34 cellular contexts compared by ENCODE assay signal in the genomic region with DNA sequence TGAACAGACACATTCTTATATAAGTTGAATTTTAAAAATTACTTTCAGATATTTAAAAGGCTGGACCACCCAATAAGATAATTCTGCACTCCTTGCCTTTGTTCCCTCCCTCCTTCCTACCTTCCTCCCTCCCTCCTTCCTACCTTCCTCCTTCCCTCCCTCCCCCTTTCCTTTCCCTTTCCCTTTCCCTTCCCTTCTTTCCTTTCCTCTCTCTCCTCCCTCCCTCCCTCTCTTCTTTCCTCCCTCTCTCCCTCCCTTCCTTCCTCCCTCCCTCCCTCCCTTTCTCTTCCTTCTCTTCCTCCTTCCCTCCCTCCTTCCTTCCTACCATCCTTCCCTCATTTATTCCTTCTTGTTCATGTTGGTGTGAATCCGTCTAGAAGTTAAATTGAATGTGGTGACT.
"Had no signal": no experiment of that assay in that cellular context is flagged by ENCODE, and none has a peak within 500 bp of the region (broad histone marks: within the 10 kb centered on the region; RNA-seq: fewer than 3 reads in every experiment).

No MANE protein-coding gene starts in this region.

- H3K27me3 Mint-ChIP-seq: activated CD4-positive, alpha-beta T cell treated with anti-CD3 and anti-CD28 coated beads for 36 hours; activated CD8-positive, alpha-beta memory T cell treated with anti-CD3 and anti-CD28 coated beads, Interleukin-2, amount 10 ng/mL, durations not matched to agents 7 days and 5 days; activated naive CD8-positive, alpha-beta T cell treated with anti-CD3 and anti-CD28 coated beads, Interleukin-2, amount 50 U/mL, for 24 hours had no signal

- H3K27me3 ChIP-seq: adrenal gland, body of pancreas, cardiac muscle cell, colonic mucosa, esophagus squamous epithelium, gastroesophageal sphincter, heart right ventricle had no signal

- H3K36me3 Mint-ChIP-seq: activated CD4-positive, alpha-beta memory T cell treated with anti-CD3 and anti-CD28 coated beads for 36 hours; activated CD8-positive, alpha-beta memory T cell treated with anti-CD3 and anti-CD28 coated beads, Interleukin-2, amount 10 ng/mL, durations not matched to agents 7 days and 5 days; activated naive CD4-positive, alpha-beta T cell treated with anti-CD3 and anti-CD28 coated beads, Interleukin-2, amount 50 U/mL, for 24 hours; activated naive CD8-positive, alpha-beta T cell treated with anti-CD3 and anti-CD28 coated beads for 36 hours had no signal

- FAIRE-seq: endometrium, endothelial cell of umbilical vein had no signal

- ATAC-seq: activated CD4-positive, alpha-beta T cell treated with anti-CD3 and anti-CD28 coated beads for 36 hours; activated CD8-positive, alpha-beta memory T cell treated with anti-CD3 and anti-CD28 coated beads, Interleukin-2, amount 10 ng/mL, durations not matched to agents 7 days and 5 days; activated CD8-positive, alpha-beta T cell treated with anti-CD3 and anti-CD28 coated beads, Interleukin-2, amount 10 ng/mL, durations not matched to agents 7 days and 5 days; activated naive CD8-positive, alpha-beta T cell treated with anti-CD3 and anti-CD28 coated beads, Interleukin-2, amount 50 U/mL, for 24 hours; body of pancreas; gastroesophageal sphincter; heart right ventricle had no signal

- H3K4me3 ChIP-seq: adrenal gland, body of pancreas, cardiac muscle cell, colonic mucosa, esophagus squamous epithelium, gastroesophageal sphincter, heart right ventricle had no signal

- H3K4me3 Mint-ChIP-seq: activated CD4-positive, alpha-beta memory T cell treated with anti-CD3 and anti-CD28 coated beads for 36 hours; activated CD4-positive, alpha-beta T cell treated with anti-CD3 and anti-CD28 coated beads for 36 hours; activated CD4-positive, alpha-beta T cell treated with anti-CD3 and anti-CD28 coated beads, Interleukin-2, amount 10 ng/mL, durations not matched to agents 24 days and 14 days; activated CD8-positive, alpha-beta memory T cell treated with anti-CD3 and anti-CD28 coated beads, Interleukin-2, amount 10 ng/mL, durations not matched to agents 7 days and 5 days; activated CD8-positive, alpha-beta T cell treated with anti-CD3 and anti-CD28 coated beads, Interleukin-2, amount 10 ng/mL, durations not matched to agents 7 days and 5 days; activated naive CD4-positive, alpha-beta T cell treated with anti-CD3 and anti-CD28 coated beads for 36 hours; activated naive CD4-positive, alpha-beta T cell treated with anti-CD3 and anti-CD28 coated beads, Interleukin-2, amount 50 U/mL, for 24 hours; activated naive CD8-positive, alpha-beta T cell treated with anti-CD3 and anti-CD28 coated beads for 36 hours; activated naive CD8-positive, alpha-beta T cell treated with anti-CD3 and anti-CD28 coated beads, Interleukin-2, amount 50 U/mL, for 24 hours; activated T-helper 1 cell treated with anti-CD3 and anti-CD28 coated beads, Interleukin-12 subunit alpha, Interleukin-12 subunit beta, Interleukin-2, Interleukin-4 antibody, amounts not matched to agents 30 ng/mL and 10 ng/mL and 1 ng/mL, durations not matched to agents 14 hours and 24 hours and 36 hours had no signal

- H3K4me1 Mint-ChIP-seq: activated CD4-positive, alpha-beta T cell treated with anti-CD3 and anti-CD28 coated beads, Interleukin-2, amount 10 ng/mL, durations not matched to agents 24 days and 14 days; activated naive CD4-positive, alpha-beta T cell treated with anti-CD3 and anti-CD28 coated beads, Interleukin-2, amount 50 U/mL, for 24 hours; activated naive CD8-positive, alpha-beta T cell treated with anti-CD3 and anti-CD28 coated beads, Interleukin-2, amount 50 U/mL, for 24 hours had no signal

- H3K36me3 ChIP-seq: adrenal gland, cardiac muscle cell, colonic mucosa, esophagus squamous epithelium, gastroesophageal sphincter, heart right ventricle had no signal

- H3K9me3 Mint-ChIP-seq: activated CD4-positive, alpha-beta memory T cell treated with anti-CD3 and anti-CD28 coated beads for 36 hours; activated CD4-positive, alpha-beta T cell treated with anti-CD3 and anti-CD28 coated beads, Interleukin-2, amount 10 ng/mL, durations not matched to agents 24 days and 14 days; activated naive CD4-positive, alpha-beta T cell treated with anti-CD3 and anti-CD28 coated beads for 36 hours; activated naive CD4-positive, alpha-beta T cell treated with anti-CD3 and anti-CD28 coated beads, Interleukin-2, amount 50 U/mL, for 24 hours; activated naive CD8-positive, alpha-beta T cell treated with anti-CD3 and anti-CD28 coated beads, Interleukin-2, amount 50 U/mL, for 24 hours; activated T-helper 1 cell treated with anti-CD3 and anti-CD28 coated beads, Interleukin-12 subunit alpha, Interleukin-12 subunit beta, Interleukin-2, Interleukin-4 antibody, amounts not matched to agents 30 ng/mL and 10 ng/mL and 1 ng/mL, durations not matched to agents 14 hours and 24 hours and 36 hours; activated T-helper 2 cell treated with anti-CD3 and anti-CD28 coated beads, Interferon-gamma antibody, Interleukin-2, Interleukin-4, amounts not matched to agents 10 μg/mL and 5 μg/mL and 100 μg/mL, durations not matched to agents 14 hours and 24 hours and 36 hours had no signal

- H3K27ac Mint-ChIP-seq: activated CD4-positive, alpha-beta memory T cell treated with anti-CD3 and anti-CD28 coated beads for 36 hours; activated CD4-positive, alpha-beta T cell treated with anti-CD3 and anti-CD28 coated beads for 36 hours; activated CD4-positive, alpha-beta T cell treated with anti-CD3 and anti-CD28 coated beads, Interleukin-2, amount 10 ng/mL, durations not matched to agents 24 days and 14 days; activated CD8-positive, alpha-beta memory T cell treated with anti-CD3 and anti-CD28 coated beads, Interleukin-2, amount 10 ng/mL, durations not matched to agents 7 days and 5 days; activated CD8-positive, alpha-beta T cell treated with anti-CD3 and anti-CD28 coated beads, Interleukin-2, amount 10 ng/mL, durations not matched to agents 7 days and 5 days; activated naive CD4-positive, alpha-beta T cell treated with anti-CD3 and anti-CD28 coated beads for 36 hours; activated naive CD4-positive, alpha-beta T cell treated with anti-CD3 and anti-CD28 coated beads, Interleukin-2, amount 50 U/mL, for 24 hours; activated naive CD8-positive, alpha-beta T cell treated with anti-CD3 and anti-CD28 coated beads for 36 hours; activated naive CD8-positive, alpha-beta T cell treated with anti-CD3 and anti-CD28 coated beads, Interleukin-2, amount 50 U/mL, for 24 hours; activated T-helper 1 cell treated with anti-CD3 and anti-CD28 coated beads, Interleukin-12 subunit alpha, Interleukin-12 subunit beta, Interleukin-2, Interleukin-4 antibody, amounts not matched to agents 30 ng/mL and 10 ng/mL and 1 ng/mL, durations not matched to agents 14 hours and 24 hours and 36 hours; activated T-helper 2 cell treated with anti-CD3 and anti-CD28 coated beads, Interferon-gamma antibody, Interleukin-2, Interleukin-4, amounts not matched to agents 10 μg/mL and 5 μg/mL and 100 μg/mL, durations not matched to agents 14 hours and 24 hours and 36 hours had no signal

- DNase-seq: activated CD4-positive, alpha-beta memory T cell treated with anti-CD3 and anti-CD28 coated beads for 36 hours; activated CD4-positive, alpha-beta T cell treated with anti-CD3 and anti-CD28 coated beads for 36 hours; activated CD4-positive, alpha-beta T cell treated with anti-CD3 and anti-CD28 coated beads, Interleukin-2, amount 10 ng/mL, durations not matched to agents 24 days and 14 days; activated CD4-positive, CD25-positive, alpha-beta regulatory T cell; activated CD4-positive, CD25-positive, alpha-beta regulatory T cell treated with anti-CD3 and anti-CD28 coated beads, Interleukin-2, amount 50 U/mL, for 72 hours; activated CD8-positive, alpha-beta memory T cell treated with anti-CD3 and anti-CD28 coated beads, Interleukin-2, amount 10 ng/mL, durations not matched to agents 7 days and 5 days; activated CD8-positive, alpha-beta memory T cell treated with anti-CD3 and anti-CD28 coated beads, Interleukin-2, amount 50 U/mL, for 4 hours; activated CD8-positive, alpha-beta T cell treated with anti-CD3 and anti-CD28 coated beads, Interleukin-2, amount 10 ng/mL, durations not matched to agents 7 days and 5 days; activated effector memory CD4-positive, alpha-beta T cell treated with anti-CD3 and anti-CD28 coated beads, Interleukin-2, amount 50 U/mL, for 16 hours; activated naive CD4-positive, alpha-beta T cell treated with anti-CD3 and anti-CD28 coated beads for 36 hours; activated naive CD8-positive, alpha-beta T cell treated with anti-CD3 and anti-CD28 coated beads for 36 hours; activated naive CD8-positive, alpha-beta T cell treated with anti-CD3 and anti-CD28 coated beads, Interleukin-2, amount 50 U/mL, for 24 hours; activated T-cell treated with anti-CD3 and anti-CD28 coated beads, Interleukin-2, amount 50 U/mL, for 1 hour; activated T-cell treated with anti-CD3 and anti-CD28 coated beads, Interleukin-2, amount 50 U/mL, for 48 hours; adrenal gland; amygdala; aorta; body of pancreas; central memory CD4-positive, alpha-beta T cell; cerebellar nuclear complex; colonic mucosa; effector CD8-positive, alpha-beta T cell; esophagus squamous epithelium; foreskin melanocyte; heart right ventricle; T-helper 2 cell had no signal

- H3K4me1 ChIP-seq: body of pancreas, colonic mucosa, gastroesophageal sphincter had no signal

- H3K9me3 ChIP-seq: adrenal gland, body of pancreas, colonic mucosa, esophagus squamous epithelium, gastroesophageal sphincter, heart right ventricle had no signal

- H3K27ac ChIP-seq: adrenal gland, body of pancreas, cardiac muscle cell, colonic mucosa, epithelial cell of prostate, gastroesophageal sphincter, heart right ventricle had no signal
